ENCODE assay signal across 11 cellular contexts in the genomic region with DNA sequence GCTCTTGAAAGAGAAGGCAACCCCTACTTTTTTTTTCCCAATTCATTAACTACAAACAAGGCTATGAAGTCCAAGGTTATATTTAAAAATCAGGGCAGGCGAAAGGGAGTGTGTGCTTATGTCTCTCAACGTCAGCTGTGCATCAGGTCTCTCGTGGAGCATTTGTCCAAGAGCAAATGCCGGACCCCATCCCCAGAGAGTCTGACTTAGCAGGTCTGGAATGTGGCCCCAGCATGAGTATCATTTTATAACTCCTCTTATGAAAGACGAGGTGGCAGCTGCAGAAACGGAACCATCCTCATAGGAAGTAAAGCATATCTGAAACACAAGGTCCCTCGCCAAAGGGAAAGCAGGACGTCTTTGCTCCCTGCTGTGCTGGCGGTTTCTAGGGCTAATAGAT. TPM values are rescaled to one million over a fixed set of nuclear protein-coding genes. Genes with fewer than 3 reads are reported as not detected.
"Had no signal": no experiment of that assay in that cellular context is flagged by ENCODE, and none has a peak within 500 bp of the region (broad histone marks: within the 10 kb centered on the region; RNA-seq: fewer than 3 reads in every experiment).

No MANE protein-coding gene starts in this region.

RNA-seq across cellular contexts. Expression of a gene that starts 45.8 kb away (rescaled TPM):
- total RNA-seq: OCI-LY7, PC-3, PC-9, Peyer's patch, Right ventricle myocardium inferior, Right ventricle myocardium superior, RPMI7951, SJCRH30, SJSA1, SK-MEL-5 had no signal
- polyA plus RNA-seq: SK-N-SH had no signal
